In genomic region chr7:134514106-134514505, GRCh38 we compare ENCODE assay signal across 1 cellular context.
TF ChIP-seq lines count a peak whose summit lies in the region.

No MANE protein-coding gene starts in this region.

TF ChIP-seq in HCT116, 20 proteins besides CTCF, POLR2A, EP300 and RAD21 (continued from another document):
- TF ChIP-seq, protein P1, sequence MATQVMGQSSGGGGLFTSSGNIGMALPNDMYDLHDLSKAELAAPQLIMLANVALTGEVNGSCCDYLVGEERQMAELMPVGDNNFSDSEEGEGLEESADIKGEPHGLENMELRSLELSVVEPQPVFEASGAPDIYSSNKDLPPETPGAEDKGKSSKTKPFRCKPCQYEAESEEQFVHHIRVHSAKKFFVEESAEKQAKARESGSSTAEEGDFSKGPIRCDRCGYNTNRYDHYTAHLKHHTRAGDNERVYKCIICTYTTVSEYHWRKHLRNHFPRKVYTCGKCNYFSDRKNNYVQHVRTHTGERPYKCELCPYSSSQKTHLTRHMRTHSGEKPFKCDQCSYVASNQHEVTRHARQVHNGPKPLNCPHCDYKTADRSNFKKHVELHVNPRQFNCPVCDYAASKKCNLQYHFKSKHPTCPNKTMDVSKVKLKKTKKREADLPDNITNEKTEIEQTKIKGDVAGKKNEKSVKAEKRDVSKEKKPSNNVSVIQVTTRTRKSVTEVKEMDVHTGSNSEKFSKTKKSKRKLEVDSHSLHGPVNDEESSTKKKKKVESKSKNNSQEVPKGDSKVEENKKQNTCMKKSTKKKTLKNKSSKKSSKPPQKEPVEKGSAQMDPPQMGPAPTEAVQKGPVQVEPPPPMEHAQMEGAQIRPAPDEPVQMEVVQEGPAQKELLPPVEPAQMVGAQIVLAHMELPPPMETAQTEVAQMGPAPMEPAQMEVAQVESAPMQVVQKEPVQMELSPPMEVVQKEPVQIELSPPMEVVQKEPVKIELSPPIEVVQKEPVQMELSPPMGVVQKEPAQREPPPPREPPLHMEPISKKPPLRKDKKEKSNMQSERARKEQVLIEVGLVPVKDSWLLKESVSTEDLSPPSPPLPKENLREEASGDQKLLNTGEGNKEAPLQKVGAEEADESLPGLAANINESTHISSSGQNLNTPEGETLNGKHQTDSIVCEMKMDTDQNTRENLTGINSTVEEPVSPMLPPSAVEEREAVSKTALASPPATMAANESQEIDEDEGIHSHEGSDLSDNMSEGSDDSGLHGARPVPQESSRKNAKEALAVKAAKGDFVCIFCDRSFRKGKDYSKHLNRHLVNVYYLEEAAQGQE (IDR thresholded peaks at IDR 0.05; ENCODE audit: low read depth): no peak
- TF ChIP-seq SIN3A (IDR thresholded peaks at IDR 0.05; ENCODE audit: low read depth) (no peak), EZH2phosphoT487 (IDR thresholded peaks at IDR 0.05; ENCODE audit: borderline replicate concordance) (no peak), POLR2AphosphoS5 (IDR thresholded peaks at IDR 0.05; ENCODE audit: low read depth, low read length) (no peak), CBX3 (IDR thresholded peaks at IDR 0.05; ENCODE audit: low read depth) (no peak), ZNF274 (IDR thresholded peaks at IDR 0.05; ENCODE audit: low read depth, low read length) (no peak), ZBTB33 (IDR thresholded peaks at IDR 0.05; ENCODE audit: extremely low read depth, insufficient replicate concordance, low read length) (no peak), ELF1 (IDR thresholded peaks at IDR 0.05; ENCODE audit: borderline replicate concordance, low read depth) (no peak), SRF (IDR thresholded peaks at IDR 0.05; ENCODE audit: low read depth) (no peak)
- TF ChIP-seq, protein P2, sequence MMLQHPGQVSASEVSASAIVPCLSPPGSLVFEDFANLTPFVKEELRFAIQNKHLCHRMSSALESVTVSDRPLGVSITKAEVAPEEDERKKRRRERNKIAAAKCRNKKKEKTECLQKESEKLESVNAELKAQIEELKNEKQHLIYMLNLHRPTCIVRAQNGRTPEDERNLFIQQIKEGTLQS (IDR thresholded peaks at IDR 0.05): no peak
